In genomic region chr2:98489971-98490962, GRCh38 we compare ENCODE assay signal across 20 cellular contexts. TPM values are rescaled to one million over a fixed set of nuclear protein-coding genes. Genes with fewer than 3 reads are reported as not detected.
DNase-seq lines count a peak whose midpoint lies in the region; ATAC-seq and TF ChIP-seq lines count a peak whose summit lies in the region.
"Had no signal": no experiment of that assay in that cellular context is flagged by ENCODE, and none has a peak within 500 bp of the region (broad histone marks: within the 10 kb centered on the region; RNA-seq: fewer than 3 reads in every experiment).

No MANE protein-coding gene starts in this region.

- TF ChIP-seq POLR2A in sigmoid colon (IDR thresholded peaks at IDR 0.05), result no peak

- intact Hi-C loops in CD4-positive, alpha-beta memory T cell (cut with micrococcal nuclease), result loop anchor here (2.0 kb wide), 1 partner anchor 77 kb away; no protein-coding TSS in a partner anchor
- intact Hi-C loops in sigmoid colon (cut with DNase I), result no loop called here

- no peak overlapping the region for H3K27ac ChIP-seq in CD4-positive, alpha-beta memory T cell (ENCODE audit: low read depth, low read length)
- peak overlapping the region in 1 of 4 donors; percentile 58 for H3K27ac ChIP-seq in sigmoid colon
- H3K27ac ChIP-seq: A549, C4-2B, lower lobe of right lung, tibial artery had no signal

- peaks cover 14% of the 10 kb centered on the region for H3K9me3 Mint-ChIP-seq in T-helper 2 cell treated with Interferon-gamma antibody and Interleukin-4, amounts not matched to agents 5 μg/mL and 100 μg/mL, for 36 hours
- peaks cover 0 to 11% (median 0%) of the 10 kb centered on the region in 8 donors for H3K9me3 Mint-ChIP-seq in CD4-positive, alpha-beta memory T cell
- H3K9me3 Mint-ChIP-seq in chondrocyte (ENCODE audit: low read depth), result no peaks in the 10 kb centered on the region

- DNase-seq in T-helper 2 cell treated with Interferon-gamma antibody and Interleukin-4, amounts not matched to agents 5 μg/mL and 100 μg/mL, for 36 hours (ENCODE audit: low spot score), result no peak
- no peak for DNase-seq in T-helper 2 cell
- DNase-seq in CD4-positive, alpha-beta memory T cell, result no peak
- DNase-seq in chondrocyte (ENCODE audit: low spot score), result peak; percentile 41
- DNase-seq in sigmoid colon, result peak; percentile 64
- no peak for DNase-seq in cerebellar cortex (ENCODE audit: low spot score)
- DNase-seq in GM03348 (ENCODE audit: low spot score), result no peak
- DNase-seq: activated CD8-positive, alpha-beta memory T cell treated with anti-CD3 and anti-CD28 coated beads for 24 hours; DMS53; KG1; lower lobe of right lung; NCI-H1092 treated with DMSO at 0.1 percent for 48 hours; NCI-H69 had no signal

- H3K9me3 ChIP-seq in CD4-positive, alpha-beta memory T cell (ENCODE audit: control insufficient read depth in 1 of 2, low read length in 2 of 2), result no peaks in the 10 kb centered on the region
- H3K9me3 ChIP-seq in sigmoid colon, result no peaks in the 10 kb centered on the region
- H3K9me3 ChIP-seq: lower lobe of right lung, tibial artery had no signal

- H3K4me1 Mint-ChIP-seq in T-helper 2 cell treated with Interferon-gamma antibody and Interleukin-4, amounts not matched to agents 5 μg/mL and 100 μg/mL, for 36 hours (ENCODE audit: low read depth), result peaks cover 48% of the 10 kb centered on the region
- H3K4me1 Mint-ChIP-seq in CD4-positive, alpha-beta memory T cell, result peaks cover 54 to 92% (median 70%) of the 10 kb centered on the region in 4 donors
- peaks cover 26% of the 10 kb centered on the region for H3K4me1 Mint-ChIP-seq in chondrocyte (ENCODE audit: low read depth)

- peaks cover 8% of the 10 kb centered on the region for H3K36me3 ChIP-seq in CD4-positive, alpha-beta memory T cell (ENCODE audit: insufficient read depth, low read length)
- H3K36me3 ChIP-seq in sigmoid colon, result no peaks in the 10 kb centered on the region
- H3K36me3 ChIP-seq: HAP-1, lower lobe of right lung, tibial artery had no signal

- H3K4me1 ChIP-seq in CD4-positive, alpha-beta memory T cell (ENCODE audit: insufficient read depth, low read length), result peaks cover 70% of the 10 kb centered on the region
- H3K4me1 ChIP-seq in sigmoid colon, result peaks cover 0 to 70% (median 46%) of the 10 kb centered on the region in 4 donors
- H3K4me1 ChIP-seq: A549, HAP-1 had no signal

- POLR2A ChIA-PET in CD4-positive, alpha-beta memory T cell (lab: Charles Lee; ENCODE audit: partially characterized antibody), result interaction anchor here (0.9 to 1.2 kb wide), 2 partner anchors 39 to 45 kb away, joined by 3 read pairs; partner anchors contain the start of gene INPP4A

- peaks cover 53% of the 10 kb centered on the region for H3K36me3 Mint-ChIP-seq in T-helper 2 cell treated with Interferon-gamma antibody and Interleukin-4, amounts not matched to agents 5 μg/mL and 100 μg/mL, for 36 hours (ENCODE audit: low read depth)
- peaks cover 26 to 30% of the 10 kb centered on the region in 2 donors for H3K36me3 Mint-ChIP-seq in CD4-positive, alpha-beta memory T cell
- no peaks in the 10 kb centered on the region for H3K36me3 Mint-ChIP-seq in chondrocyte (ENCODE audit: low read depth)

- H3K4me3 ChIP-seq in CD4-positive, alpha-beta memory T cell (ENCODE audit: low read length in 2 of 2), result no peak overlapping the region
- H3K4me3 ChIP-seq in sigmoid colon, result no peak overlapping the region
- H3K4me3 ChIP-seq: A549, HAP-1, lower lobe of right lung, skin epidermis, tibial artery had no signal

- no peak for TF ChIP-seq CTCF in chondrocyte (IDR thresholded peaks at IDR 0.05)
- no peak for TF ChIP-seq CTCF in sigmoid colon (IDR thresholded peaks at IDR 0.05)

- no peak for ATAC-seq in HG03469 (IDR thresholded peaks at IDR 0.05; ENCODE audit: unreplicated experiment)
- ATAC-seq: A549, SK-N-SH treated with all-trans-retinoic acid at 6 μM for 48 hours had no signal

- H3K27ac Mint-ChIP-seq in T-helper 2 cell treated with Interferon-gamma antibody and Interleukin-4, amounts not matched to agents 5 μg/mL and 100 μg/mL, for 36 hours, result peak overlapping the region; percentile 36
- H3K27ac Mint-ChIP-seq in CD4-positive, alpha-beta memory T cell, result peak overlapping the region; percentile 47 to 91 (median 57)
- H3K27ac Mint-ChIP-seq in chondrocyte (ENCODE audit: unreplicated experiment), result no peak overlapping the region

- 87 to 90% methylated on average over 14 of the region's 14 CpGs for WGBS in sigmoid colon, 2 donors

- no peak overlapping the region for H3K4me3 Mint-ChIP-seq in T-helper 2 cell treated with Interferon-gamma antibody and Interleukin-4, amounts not matched to agents 5 μg/mL and 100 μg/mL, for 36 hours
- H3K4me3 Mint-ChIP-seq in CD4-positive, alpha-beta memory T cell, result peak overlapping the region in 4 of 8 donors; percentile 29 to 48 (median 38)
- H3K4me3 Mint-ChIP-seq in chondrocyte (ENCODE audit: unreplicated experiment), result no peak overlapping the region

- CTCF ChIA-PET in CD4-positive, alpha-beta memory T cell (lab: Charles Lee; ENCODE audit: partially characterized antibody), result interaction anchor here (0.9 to 5.2 kb wide), 4 partner anchors 12 to 78 kb away, joined by 3 to 46 read pairs (median 5); no protein-coding TSS in a partner anchor

- no peak for TF ChIP-seq EP300 in sigmoid colon (IDR thresholded peaks at IDR 0.05)

- no peaks in the 10 kb centered on the region for H3K27me3 Mint-ChIP-seq in T-helper 2 cell treated with Interferon-gamma antibody and Interleukin-4, amounts not matched to agents 5 μg/mL and 100 μg/mL, for 36 hours (ENCODE audit: low read depth)
- H3K27me3 Mint-ChIP-seq in CD4-positive, alpha-beta memory T cell, result no peaks in the 10 kb centered on the region
- no peaks in the 10 kb centered on the region for H3K27me3 Mint-ChIP-seq in chondrocyte (ENCODE audit: low read depth)

- no peaks in the 10 kb centered on the region for H3K27me3 ChIP-seq in CD4-positive, alpha-beta memory T cell (ENCODE audit: insufficient read depth, low read length)
- no peaks in the 10 kb centered on the region for H3K27me3 ChIP-seq in sigmoid colon
- H3K27me3 ChIP-seq: tibial artery had no signal

RNA-seq across cellular contexts. Expression of gene INPP4A, which starts 45.6 kb away (rescaled TPM):
- 100 to 1,000 TPM; 133 TPM for total RNA-seq in CD4-positive, alpha-beta memory T cell
- 10 to 100 TPM; 30.5 to 50.7 TPM for polyA plus RNA-seq in CD4-positive, alpha-beta memory T cell
- total RNA-seq in chondrocyte (25.9 to 33.3 TPM (median 26.1 TPM) in 3 replicates), sigmoid colon (10 to 100 TPM; 30.4 to 49.9 (median 39.9) TPM)
- polyA plus RNA-seq in sigmoid colon, result 10 to 100 TPM in 1 of 3 donors, 1 to 10 TPM in 2; 1.8 to 12.2 (median 2.3) TPM

Comparison
In these comparisons a context has a peak if more than half of its experiments do, and no peak if none do; other contexts are left out.
1. DNase-seq: peak in chondrocyte (single experiment) and sigmoid colon (single experiment); none in T-helper 2 cell treated with Interferon-gamma antibody and Interleukin-4, amounts not matched to agents 5 μg/mL and 100 μg/mL, for 36 hours (single experiment), T-helper 2 cell (0 of 5), CD4-positive, alpha-beta memory T cell (0 of 5), cerebellar cortex (single experiment) and GM03348 (single experiment).